14 cellular contexts compared by ENCODE assay signal in the genomic region with DNA sequence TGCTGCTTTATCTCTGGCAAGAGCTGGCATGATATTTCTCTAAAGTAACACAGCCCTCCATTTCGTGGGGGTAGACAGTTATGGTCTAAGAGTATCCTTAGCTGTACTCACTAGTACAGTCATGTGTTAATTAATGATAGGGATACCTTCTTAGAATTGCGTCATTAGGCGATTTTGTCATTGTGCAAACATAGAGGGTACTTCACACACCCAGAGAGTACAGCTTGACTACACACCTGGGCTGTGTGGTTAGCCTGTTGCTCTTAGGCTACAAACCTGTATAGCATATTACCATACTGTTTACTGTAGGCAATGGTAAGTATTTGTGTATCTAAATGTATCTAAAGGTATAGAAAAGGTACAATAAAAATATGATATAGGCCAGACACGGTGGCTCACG.
"Had no signal": no experiment of that assay in that cellular context is flagged by ENCODE, and none has a peak within 500 bp of the region (broad histone marks: within the 10 kb centered on the region; RNA-seq: fewer than 3 reads in every experiment).

No MANE protein-coding gene starts in this region.

- H3K27ac ChIP-seq: ascending aorta, gastroesophageal sphincter, hepatocyte had no signal

- H3K4me1 ChIP-seq: ascending aorta had no signal

- H3K27me3 ChIP-seq: ascending aorta, gastroesophageal sphincter, hepatocyte had no signal

- H3K9me3 ChIP-seq: ascending aorta, gastroesophageal sphincter had no signal

- ATAC-seq: activated naive CD8-positive, alpha-beta T cell treated with anti-CD3 and anti-CD28 coated beads, Interleukin-2, amount 50 U/mL, for 24 hours; activated T-helper 17 cell treated with anti-CD3 and anti-CD28 coated beads, Interleukin-2, amount 50 U/mL, for 72 hours; gastroesophageal sphincter; sciatic nerve; stimulated activated naive CD8-positive, alpha-beta T cell treated with anti-CD3 and anti-CD28 coated beads, Interleukin-15, amount 100 ng/mL, for 72 hours had no signal

- H3K4me3 ChIP-seq: ascending aorta, gastroesophageal sphincter, hepatocyte had no signal

- DNase-seq: activated CD4-positive, CD25-positive, alpha-beta regulatory T cell treated with anti-CD3 and anti-CD28 coated beads, Interleukin-2, amount 50 U/mL, for 72 hours; activated naive CD4-positive, alpha-beta T cell treated with anti-CD3 and anti-CD28 coated beads for 36 hours; activated naive CD8-positive, alpha-beta T cell treated with anti-CD3 and anti-CD28 coated beads, Interleukin-2, amount 50 U/mL, for 24 hours; activated T-cell treated with anti-CD3 and anti-CD28 coated beads for 4 hours; nephron progenitor cell; occipital lobe; stimulated activated naive CD8-positive, alpha-beta T cell treated with anti-CD3 and anti-CD28 coated beads, Interleukin-15, amount 100 ng/mL, for 72 hours; T-helper 1 cell; T1000 had no signal
